9 cellular contexts compared by ENCODE assay signal in the genomic region with DNA sequence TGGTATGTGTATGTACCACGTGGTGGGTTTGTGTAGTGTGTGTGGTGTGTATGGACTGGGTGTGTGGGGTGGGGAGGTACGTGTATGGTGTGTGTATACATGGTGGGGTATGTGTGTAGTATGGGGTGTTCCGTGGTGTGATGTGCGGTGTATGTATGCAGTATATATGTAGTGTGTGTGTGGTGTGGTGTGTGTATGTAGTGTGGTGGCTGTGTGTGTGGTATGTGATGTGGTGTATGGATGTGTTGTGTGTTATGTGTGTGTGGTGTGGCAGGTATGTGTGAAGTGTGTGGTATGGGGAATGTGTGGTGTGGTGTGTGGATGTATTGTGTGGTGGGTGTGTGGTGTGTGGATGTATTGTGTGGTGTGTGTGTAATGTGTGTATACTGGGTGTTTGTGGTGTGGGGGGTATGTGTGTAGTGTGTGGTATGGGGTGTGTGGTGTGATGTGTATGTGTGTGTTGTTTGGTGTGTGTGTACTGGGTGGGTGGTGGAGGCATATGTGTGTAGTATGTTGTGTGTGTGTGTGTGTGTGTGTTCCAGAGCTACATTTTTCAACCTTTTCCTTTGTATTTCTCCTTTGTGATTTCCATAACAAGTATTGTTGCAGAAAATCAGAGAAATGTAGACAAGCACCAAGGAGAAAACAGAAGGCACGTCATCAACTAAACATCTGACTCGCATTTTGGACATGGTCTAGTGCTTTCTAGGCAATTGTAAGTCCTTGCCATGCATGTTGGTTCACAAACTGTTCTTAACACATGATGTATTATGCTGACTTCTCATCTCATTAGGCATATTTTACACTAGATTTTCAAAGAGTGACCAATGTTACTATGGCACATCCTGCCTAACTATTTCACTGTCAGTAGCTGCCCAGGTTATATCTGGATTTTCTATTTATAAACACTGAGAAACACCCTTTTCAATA. TPM values are rescaled to one million over a fixed set of nuclear protein-coding genes. Genes with fewer than 3 reads are reported as not detected.
DNase-seq lines count a peak whose midpoint lies in the region; ATAC-seq and TF ChIP-seq lines count a peak whose summit lies in the region.
"Had no signal": no experiment of that assay in that cellular context is flagged by ENCODE, and none has a peak within 500 bp of the region (broad histone marks: within the 10 kb centered on the region; RNA-seq: fewer than 3 reads in every experiment).

No MANE protein-coding gene starts in this region.

- H3K36me3 ChIP-seq in OCI-LY3 (replicated peaks; ENCODE audit: low read depth, low read length) = peaks cover 6% of the 10 kb centered on the region

- H3K27me3 Mint-ChIP-seq in CD14-positive monocyte (ENCODE audit: low read depth in 3 of 3) = peaks cover 0 to 2% (median 0%) of the 10 kb centered on the region in 3 donors

- H3K4me2 ChIP-seq in OCI-LY3 (ENCODE audit: low read length) = peak overlapping the region; percentile 99

- peak overlapping the region in 1 of 2 donors; percentile 68 for H3K4me3 Mint-ChIP-seq in CD14-positive monocyte

- TF ChIP-seq CTCF in CD14-positive monocyte (IDR thresholded peaks at IDR 0.05) (no peak), OCI-LY3 (IDR thresholded peaks at IDR 0.05; ENCODE audit: low read depth, low read length) (no peak)

- H4K20me1 ChIP-seq in OCI-LY3 (ENCODE audit: insufficient read depth, low read length) = no peaks in the 10 kb centered on the region

- no peaks in the 10 kb centered on the region for H3K27me3 ChIP-seq in OCI-LY3 (ENCODE audit: low read depth, low read length)

- ATAC-seq in GM19351 (IDR thresholded peaks at IDR 0.05; ENCODE audit: unreplicated experiment) (peak; percentile 52), GM21723 (IDR thresholded peaks at IDR 0.05; ENCODE audit: unreplicated experiment) (no peak)
- ATAC-seq: K562 had no signal

- peaks cover 16% of the 10 kb centered on the region for H3K4me1 ChIP-seq in OCI-LY3 (ENCODE audit: low read length)

- peaks cover 22% of the 10 kb centered on the region for H3K79me2 ChIP-seq in OCI-LY3 (ENCODE audit: low read length)

- DNase-seq in CD14-positive monocyte (ENCODE audit: low spot score) = no peak
- DNase-seq in glomerular visceral epithelial cell (ENCODE audit: extremely low spot score) = peak; percentile 63
- no peak for DNase-seq in cerebellum (ENCODE audit: low spot score)
- no peak for DNase-seq in NCI-H526 treated with DMSO at 0.1 percent for 48 hours (lab: John Stamatoyannopoulos, UW)
- DNase-seq in NOMO-1 (lab: John Stamatoyannopoulos, UW; ENCODE audit: unreplicated experiment in 2 of 2) = no peak

- H3K27ac ChIP-seq in OCI-LY3 (ENCODE audit: low read length) = no peak overlapping the region

- H2AFZ ChIP-seq in OCI-LY3 (ENCODE audit: low read depth, low read length) = peak overlapping the region; percentile 84; the same call in 1 of the 2 replicates

- H3K4me1 Mint-ChIP-seq in CD14-positive monocyte = peaks cover 76% of the 10 kb centered on the region

- no peaks in the 10 kb centered on the region for H3K9me3 Mint-ChIP-seq in CD14-positive monocyte

- H3K9ac ChIP-seq in OCI-LY3 (ENCODE audit: low read length) = peak overlapping the region; percentile 71

- H3K4me3 ChIP-seq in OCI-LY3 (ENCODE audit: low read length) = peak overlapping the region; percentile 92
- H3K4me3 ChIP-seq: K562 had no signal

- H3K27ac Mint-ChIP-seq in CD14-positive monocyte = peak overlapping the region in 6 of 7 donors; percentile 2 to 85 (median 71)

- intact Hi-C loops in CD14-positive monocyte (cut with micrococcal nuclease) = no loop called here

- H3K36me3 Mint-ChIP-seq in CD14-positive monocyte = peaks cover 34 to 49% of the 10 kb centered on the region in 2 donors

- H3K9me3 ChIP-seq in OCI-LY3 (ENCODE audit: insufficient read depth, low read length) = no peaks in the 10 kb centered on the region

RNA-seq across cellular contexts. Expression of a gene that starts 13.2 kb away (rescaled TPM):
- polyA plus RNA-seq in CD14-positive monocyte = 10 to 100 TPM; 28.2 to 28.6 TPM
- total RNA-seq in cerebellum = 18.4 TPM
